In the genomic region with DNA sequence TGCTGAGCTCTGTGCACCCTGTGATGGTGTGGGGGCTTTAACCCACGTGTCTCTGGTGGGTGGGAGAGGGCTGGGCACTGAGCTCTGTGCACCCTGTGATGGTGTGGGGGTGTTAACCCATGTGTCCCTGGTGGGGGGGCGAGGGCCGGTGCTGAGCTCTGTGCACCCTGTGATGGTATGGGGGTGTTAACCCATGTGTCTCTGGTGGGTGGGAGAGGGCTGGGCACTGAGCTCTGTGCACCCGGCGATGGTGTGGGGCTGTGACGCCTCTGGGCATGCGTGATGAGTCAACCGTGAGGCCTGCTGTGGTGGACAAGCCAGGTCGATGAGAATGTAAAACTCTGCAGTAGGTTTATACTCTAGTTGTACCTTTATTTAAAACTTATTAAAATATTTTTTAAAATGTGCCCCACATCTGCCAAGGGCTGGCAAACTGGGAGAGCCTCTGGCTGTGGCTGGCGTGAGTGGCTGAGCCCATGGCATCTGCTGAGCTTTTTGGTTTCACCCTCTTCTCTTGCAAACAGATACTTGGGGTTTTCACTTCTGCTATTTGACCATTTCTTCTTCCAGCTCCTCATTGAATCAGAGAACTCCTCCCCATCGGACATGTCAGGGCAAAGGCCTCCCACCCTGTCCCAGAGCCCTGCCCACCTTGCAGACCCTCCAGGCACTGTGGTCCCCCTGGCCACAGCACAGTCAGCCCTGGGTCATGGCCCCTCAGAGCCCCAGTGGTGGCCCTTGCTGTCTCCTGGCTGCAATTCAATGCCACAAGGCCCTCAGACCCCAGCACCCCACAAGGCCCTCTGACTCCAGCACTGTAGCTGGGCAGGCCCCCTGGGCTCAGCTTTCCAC, we compare ENCODE assay signal across 9 cellular contexts. TPM values are rescaled to one million over a fixed set of nuclear protein-coding genes. Genes with fewer than 3 reads are reported as not detected.
DNase-seq lines count a peak whose midpoint lies in the region; ATAC-seq and TF ChIP-seq lines count a peak whose summit lies in the region.
"Had no signal": no experiment of that assay in that cellular context is flagged by ENCODE, and none has a peak within 500 bp of the region (broad histone marks: within the 10 kb centered on the region; RNA-seq: fewer than 3 reads in every experiment).

No MANE protein-coding gene starts in this region.

- no peak overlapping the region for H3K4me3 Mint-ChIP-seq in T-helper 17 cell

- POLR2A ChIA-PET in GM10248 (lab: Yijun Ruan, JAX) (interaction anchor here (0.8 to 0.9 kb wide), 2 partner anchors 20 to 29 kb away, joined by 3 read pairs; no protein-coding TSS in a partner anchor), A673 (lab: Charles Lee; ENCODE audit: low non-redundant PET) (interaction anchor here (0.6 kb wide), 1 partner anchor 125 kb away, joined by 3 read pairs; no protein-coding TSS in a partner anchor)

- CTCF ChIA-PET in GM10248 (lab: Yijun Ruan, JAX): interaction anchor here (0.7 to 3.3 kb wide), 14 partner anchors 10 to 107 kb away, joined by 3 to 22 read pairs (median 5); partner anchors contain the start of gene AHRR
- CTCF ChIA-PET in A673 (lab: Charles Lee): no interaction called here

- no peak overlapping the region for H3K27ac Mint-ChIP-seq in T-helper 17 cell

- H3K9me3 ChIP-seq in T-helper 17 cell (ENCODE audit: control insufficient read depth, low read length, poor library complexity, severe bottlenecking): no peaks in the 10 kb centered on the region
- H3K9me3 ChIP-seq in MG63: no peaks in the 10 kb centered on the region
- no peaks in the 10 kb centered on the region for H3K9me3 ChIP-seq in A673 (ENCODE audit: low read depth, low read length, poor library complexity, severe bottlenecking)
- H3K9me3 ChIP-seq: adrenal gland had no signal

- H3K4me3 ChIP-seq in MG63 (no peak overlapping the region), A673 (ENCODE audit: low read depth, low read length, poor library complexity, severe bottlenecking) (no peak overlapping the region)
- H3K4me3 ChIP-seq: adrenal gland had no signal

- H3K36me3 ChIP-seq in MG63 (peaks cover 27% of the 10 kb centered on the region), A673 (ENCODE audit: insufficient read depth, low read length, poor library complexity, severe bottlenecking) (no peaks in the 10 kb centered on the region)
- H3K36me3 ChIP-seq: adrenal gland had no signal

- peaks cover 20% of the 10 kb centered on the region for H3K27me3 Mint-ChIP-seq in T-helper 17 cell

- H3K4me1 Mint-ChIP-seq in T-helper 17 cell: no peaks in the 10 kb centered on the region

- intact Hi-C loops in A673 (cut with micrococcal nuclease; ENCODE audit: unreplicated experiment): no loop called here

- peak; percentile 86 for DNase-seq in GM10248 (ENCODE audit: extremely low spot score)
- peak; percentile 38 for DNase-seq in astrocyte of the hippocampus (ENCODE audit: low read depth, low spot score)
- DNase-seq in T-helper 17 cell: no peak
- no peak for DNase-seq in COR-L47 (lab: John Stamatoyannopoulos, UW)
- DNase-seq in MG63: no peak
- DNase-seq in A673 (ENCODE audit: low spot score): no peak

- ATAC-seq in GM19397 (IDR thresholded peaks at IDR 0.05; ENCODE audit: unreplicated experiment) (peak; percentile 84), HG03159 (IDR thresholded peaks at IDR 0.05; ENCODE audit: unreplicated experiment) (peak; percentile 93), T-helper 17 cell (no peak)

- peaks cover 5% of the 10 kb centered on the region for H3K36me3 Mint-ChIP-seq in T-helper 17 cell (ENCODE audit: low read depth)

- no peak overlapping the region for H3K27ac ChIP-seq in A673 (ENCODE audit: low read depth, low read length, poor library complexity, severe bottlenecking)
- H3K27ac ChIP-seq: adrenal gland had no signal

- BruUV-seq in A673 (replicated peaks; lab: Mats Ljungman, UMichigan): no TSS peak

- no peak for TF ChIP-seq CTCF in GM10248 (IDR thresholded peaks at IDR 0.05; ENCODE audit: control extremely low read depth, extremely low read depth, low read depth, missing control alignments)
- TF ChIP-seq CTCF in A673 (conservative IDR thresholded peaks at IDR 0.05; ENCODE audit: low read depth, low read length): no peak

- H3K27me3 ChIP-seq in MG63 (no peaks in the 10 kb centered on the region), A673 (replicated peaks; ENCODE audit: insufficient read depth, low read depth, low read length, poor library complexity) (no peaks in the 10 kb centered on the region)
- H3K27me3 ChIP-seq: adrenal gland had no signal

- no peaks in the 10 kb centered on the region for H3K4me1 ChIP-seq in A673 (ENCODE audit: insufficient read depth, low read length, poor library complexity, severe bottlenecking)
- H3K4me1 ChIP-seq: adrenal gland had no signal

RNA-seq across cellular contexts. Expression of gene EXOC3, which starts 18.5 kb away (rescaled TPM):
- total RNA-seq in T-helper 17 cell (10 to 100 TPM; 71.3 to 86.3 TPM), A673 (2021) (46.7 and 53.8 TPM in 2 replicates)
- total RNA-seq in MG63 (2014; rRNA removed; shearing (Covaris generic); ENCODE audit: low replicate concordance): 11.3 and 19.4 TPM in 2 replicates

Comparison
In these comparisons a context has a peak if more than half of its experiments do, and no peak if none do; other contexts are left out.
1. DNase-seq: peak in GM10248 (single experiment) and astrocyte of the hippocampus (single experiment); none in T-helper 17 cell (0 of 3), COR-L47 (single experiment), MG63 (single experiment) and A673 (single experiment).